10 cellular contexts compared by ENCODE assay signal in genomic region chr18:22167471-22168151, GRCh38. TPM values are rescaled to one million over a fixed set of nuclear protein-coding genes. Genes with fewer than 3 reads are reported as not detected.
DNase-seq lines count a peak whose midpoint lies in the region; ATAC-seq and TF ChIP-seq lines count a peak whose summit lies in the region.
"Had no signal": no experiment of that assay in that cellular context is flagged by ENCODE, and none has a peak within 500 bp of the region (broad histone marks: within the 10 kb centered on the region; RNA-seq: fewer than 3 reads in every experiment).

No MANE protein-coding gene starts in this region.

- H3T11ph ChIP-seq in H9 (ENCODE audit: low read length) = no peak overlapping the region

- 0 out of 2 replicates have a peak, but pooled peaks cover 2% of the 10 kb centered on the region for H3K4me1 ChIP-seq in H9 (ENCODE audit: insufficient read depth, low read length)
- peaks cover 5 to 15% of the 10 kb centered on the region in 2 donors for H3K4me1 ChIP-seq in adrenal gland (replicated peaks in 1 of 2)
- H3K4me1 ChIP-seq in gastrocnemius medialis = peaks cover 5 to 23% of the 10 kb centered on the region in 2 donors

- no peak overlapping the region for H4K8ac ChIP-seq in H9 (replicated peaks; ENCODE audit: insufficient read length, low read depth, low read length)

- H3K27ac ChIP-seq in H9 (ENCODE audit: insufficient read length, low read depth, low read length) (no peak overlapping the region), adrenal gland (peak overlapping the region; percentile 76 to 99 (median 97)), gastrocnemius medialis (no peak overlapping the region)
- H3K27ac ChIP-seq: prostate gland had no signal

- H3K4me3 ChIP-seq in adrenal gland (peak overlapping the region in 3 of 4 donors; percentile 33 to 97 (median 77)), iPS-18c (ENCODE audit: insufficient read depth, low read depth, low read length) (peak overlapping the region; percentile 30; the same call in 1 of the 2 replicates), gastrocnemius medialis (peak overlapping the region; percentile 13 to 91 (median 67))

- H3K36me3 ChIP-seq in adrenal gland (replicated peaks in 1 of 2) (peaks cover 0 to 18% of the 10 kb centered on the region in 2 donors), gastrocnemius medialis (no peaks in the 10 kb centered on the region)
- H3K36me3 ChIP-seq: prostate gland had no signal

- H3K79me1 ChIP-seq in H9 (ENCODE audit: insufficient read depth, low read depth, low read length, poor library complexity, severe bottlenecking) = no peaks in the 10 kb centered on the region

- H3K36me3 Mint-ChIP-seq in H9 (ENCODE audit: insufficient read depth in 1 of 3, low read depth in 3 of 3) = no peaks in the 10 kb centered on the region; a peak in 1 of 7 replicates

- peaks cover 88% of the 10 kb centered on the region for H3K27me3 ChIP-seq in H9 (ENCODE audit: insufficient read depth, low read length)
- H3K27me3 ChIP-seq in adrenal gland = no peaks in the 10 kb centered on the region
- peaks cover 90 to 94% (median 93%) of the 10 kb centered on the region in 3 donors for H3K27me3 ChIP-seq in gastrocnemius medialis

- no peak overlapping the region for H3K9ac ChIP-seq in H9 (ENCODE audit: extremely low read depth, insufficient read length, low read length)

- DNase-seq in H9 (peak; percentile 65), adrenal gland (peak in 6 of 7 donors; percentile 45 to 68 (median 57)), gastrocnemius medialis (no peak), NOMO-1 treated with DMSO at 0.1 percent for 48 hours (lab: John Stamatoyannopoulos, UW; ENCODE audit: unreplicated experiment) (no peak), omental fat pad (ENCODE audit: low spot score) (no peak), NCI-H128 (lab: John Stamatoyannopoulos, UW; ENCODE audit: unreplicated experiment) (no peak)
- DNase-seq: NCI-H2029 treated with DMSO at 0.1 percent for 48 hours had no signal

- no peak overlapping the region for H3K4ac ChIP-seq in H9 (ENCODE audit: low read depth, low read length)

- peaks cover 31 to 39% of the 10 kb centered on the region in 2 experiments for H3K4me1 Mint-ChIP-seq in H9

- H3K23me2 ChIP-seq in H9 (ENCODE audit: insufficient read length, low read depth, low read length, poor library complexity, severe bottlenecking) = peaks cover 35% of the 10 kb centered on the region

- no peak overlapping the region for H3K18ac ChIP-seq in H9 (ENCODE audit: insufficient read length, low read depth, low read length)

- ATAC-seq in gastrocnemius medialis = no peak
- ATAC-seq in omental fat pad (ENCODE audit: low FRiP score) = no peak
- ATAC-seq in HG02763 (IDR thresholded peaks at IDR 0.05; ENCODE audit: unreplicated experiment) = no peak

- H4K20me1 ChIP-seq in H9 (ENCODE audit: control insufficient read depth, insufficient read depth, insufficient read length) = no peaks in the 10 kb centered on the region

- peaks cover 94% of the 10 kb centered on the region for H3K27me3 Mint-ChIP-seq in H9 (ENCODE audit: low read depth)

- H2BK120ac ChIP-seq in H9 (ENCODE audit: low read depth, low read length, poor library complexity, severe bottlenecking) = no peak overlapping the region

- H4K91ac ChIP-seq in H9 (ENCODE audit: insufficient read length, low read depth, low read length) = no peak overlapping the region

- no peak overlapping the region for H4K5ac ChIP-seq in H9 (ENCODE audit: insufficient read length, low read depth, low read length)

- no peak overlapping the region for H3K27ac Mint-ChIP-seq in H9

- H2BK5ac ChIP-seq in H9 (ENCODE audit: insufficient read length, low read length) = no peak overlapping the region

- H3K9me3 ChIP-seq in H9 (ENCODE audit: control insufficient read depth, low read depth, low read length) (no peaks in the 10 kb centered on the region), adrenal gland (replicated peaks in 1 of 3) (no peaks in the 10 kb centered on the region), iPS-18c (ENCODE audit: control insufficient read depth, insufficient read depth, low read length) (no peaks in the 10 kb centered on the region), gastrocnemius medialis (no peaks in the 10 kb centered on the region)
- H3K9me3 ChIP-seq: prostate gland had no signal

- H2AFZ ChIP-seq in H9 (ENCODE audit: low read length) = no peak overlapping the region

- intact Hi-C loops in adrenal gland (cut with DNase I) = loop anchor here (5.0 to 10.0 kb wide), 4 partner anchors 63 to 253 kb away; no protein-coding TSS in a partner anchor
- intact Hi-C loops in gastrocnemius medialis (cut with DNase I; ENCODE audit: low total_unique reads) = loop anchor here (2.0 kb wide), 1 partner anchor 395 kb away; no protein-coding TSS in a partner anchor

- H3K23ac ChIP-seq in H9 (ENCODE audit: insufficient read length, low read depth, low read length) = no peak overlapping the region

- no peak overlapping the region for H3K14ac ChIP-seq in H9 (ENCODE audit: insufficient read depth, low read length)

- no peak overlapping the region for H2BK12ac ChIP-seq in H9 (ENCODE audit: insufficient read length, low read depth, low read length)

- no peaks in the 10 kb centered on the region; a peak in 2 of 5 replicates for H3K9me3 Mint-ChIP-seq in H9

- TF ChIP-seq CTCF in H9 (conservative IDR thresholded peaks at IDR 0.05) (no peak), adrenal gland (IDR thresholded peaks at IDR 0.05) (no peak), gastrocnemius medialis (IDR thresholded peaks at IDR 0.05 in 4 of 5, conservative IDR thresholded peaks at IDR 0.05 in 1 of 5) (no peak), omental fat pad (IDR thresholded peaks at IDR 0.05) (no peak)

- TF ChIP-seq POLR2A in adrenal gland (IDR thresholded peaks at IDR 0.05) = peak in 1 of 2 donors; percentile 54
- no peak for TF ChIP-seq POLR2A in gastrocnemius medialis (IDR thresholded peaks at IDR 0.05)

- H3K4me2 ChIP-seq in H9 (ENCODE audit: insufficient read depth, insufficient read length, low read length) = peak overlapping the region; percentile 61

- in situ Hi-C loops in gastrocnemius medialis (cut with MboI; ENCODE audit: low sequenced_read_pairs in 4 of 4) = loop anchor here in 3 of 4 donors (25.0 kb wide), 4 partner anchors 95 to 395 kb away; no protein-coding TSS in a partner anchor

- H2BK15ac ChIP-seq in H9 (ENCODE audit: low read depth, low read length) = no peak overlapping the region

- H2BK20ac ChIP-seq in H9 (ENCODE audit: low read depth, low read length, poor library complexity, severe bottlenecking) = no peak overlapping the region

- no CpG with 5 or more reads among the region's 31 CpGs for WGBS in H9 (ENCODE audit: extremely low coverage, insufficient read length, low lambda C conversion rate)
- WGBS in adrenal gland, 4 donors = 3 to 6% (median 4%) methylated on average over 31 of the region's 31 CpGs

- no peaks in the 10 kb centered on the region for H3K79me2 ChIP-seq in H9 (ENCODE audit: insufficient read depth, low read length)

- H3K56ac ChIP-seq in H9 (ENCODE audit: insufficient read length, low read depth, low read length) = no peak overlapping the region

- H2AK5ac ChIP-seq in H9 (ENCODE audit: insufficient read length, low read length) = no peak overlapping the region

- peak overlapping the region; percentile 31 to 79 for H3K4me3 Mint-ChIP-seq in H9

RNA-seq across cellular contexts. Expression of gene GATA6, which starts 1.8 kb away (rescaled TPM):
- total RNA-seq in H9 (2021) (0.04 TPM in 1 of 2 replicates, not detected in the other), adrenal gland (100 to 1,000 TPM; 118 to 222 (median 141) TPM), gastrocnemius medialis (1 to 10 TPM in 1 of 4 donors, under 1 TPM in 3; 0.34 to 1.2 (median 0.86) TPM), omental fat pad (10 to 100 TPM; 12.1 to 48.9 (median 25.2) TPM)
- 10 to 100 TPM; 31.3 to 55.7 (median 48.2) TPM for polyA plus RNA-seq in adrenal gland

Comparison
In these comparisons a context has a peak if more than half of its experiments do, and no peak if none do; other contexts are left out.
1. DNase-seq: peak in H9 (single experiment) and adrenal gland (6 of 7); none in gastrocnemius medialis (0 of 2), NOMO-1 treated with DMSO at 0.1 percent for 48 hours (single experiment), omental fat pad (single experiment) and NCI-H128 (single experiment).
2. H3K27ac ChIP-seq: peak in adrenal gland (5 of 5); none in H9 (single experiment) and gastrocnemius medialis (0 of 4).
3. RNA of gene GATA6, which starts 1.8 kb away (total RNA-seq): 118 to 222 TPM in adrenal gland and 12.1 to 48.9 TPM in omental fat pad; 0.34 to 1.2 TPM in gastrocnemius medialis and 0.04 TPM in H9; every median in the first group is over 4 times any median in the second.
4. Peak in every context shown above with its lines, with median percentiles within 50 percentile points of each other: H3K4me3 ChIP-seq.